12 cellular contexts compared by ENCODE assay signal in the genomic region with DNA sequence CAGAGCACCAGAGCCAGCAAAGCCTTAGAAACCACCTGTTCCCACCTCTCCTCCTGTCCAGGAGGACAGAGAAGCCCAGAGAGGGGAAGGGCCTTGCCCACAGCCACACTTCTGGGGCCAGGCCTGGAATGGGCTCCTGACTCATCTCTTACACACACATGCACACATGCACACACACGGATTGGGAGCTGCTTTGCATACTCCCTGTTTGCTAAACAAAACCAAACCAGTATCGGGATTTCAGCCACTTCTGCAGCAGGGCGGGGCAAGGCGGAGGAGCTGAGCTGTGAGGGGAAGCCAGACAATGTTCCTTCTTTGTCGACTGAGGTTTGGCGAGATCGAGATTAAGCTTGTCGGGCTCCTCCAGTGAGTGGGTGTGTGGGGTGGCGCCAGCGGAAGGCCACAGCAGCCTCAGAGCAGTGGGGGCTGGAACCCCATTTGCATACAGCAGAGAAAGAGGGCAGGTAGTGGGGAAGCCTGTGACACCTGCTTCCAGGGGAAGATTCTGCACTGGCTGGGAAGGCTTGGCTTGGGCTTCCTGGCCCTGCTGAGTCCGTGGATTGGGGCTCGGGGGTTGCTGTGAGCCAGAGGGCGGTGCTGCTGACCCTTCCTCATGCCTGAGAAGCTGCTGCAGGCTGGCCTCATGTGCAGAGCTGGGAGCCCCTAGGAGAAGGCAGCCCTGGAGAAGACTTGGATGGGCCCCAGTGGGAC. TPM values are rescaled to one million over a fixed set of nuclear protein-coding genes. Genes with fewer than 3 reads are reported as not detected.
A peak's percentile ranks its signal among the peaks of the same experiment; 100 is the strongest.
DNase-seq lines count a peak whose midpoint lies in the region; ATAC-seq, FAIRE-seq and TF ChIP-seq lines count a peak whose summit lies in the region.
"Had no signal": no experiment of that assay in that cellular context is flagged by ENCODE, and none has a peak within 500 bp of the region (broad histone marks: within the 10 kb centered on the region; RNA-seq: fewer than 3 reads in every experiment).

No MANE protein-coding gene starts in this region.

- H2AFZ ChIP-seq in GM23338, result peak overlapping the region; percentile 85

- CTCF ChIA-PET in HEK293T (lab: Yijun Ruan, JAX), result no interaction called here

- H3K36me3 Mint-ChIP-seq in GM23338 (ENCODE audit: low read depth), result no peaks in the 10 kb centered on the region; the same call in 2 of the 3 replicates
- H3K36me3 Mint-ChIP-seq: activated naive CD4-positive, alpha-beta T cell treated with anti-CD3 and anti-CD28 coated beads, Interleukin-2, amount 10 ng/mL, durations not matched to agents 7 days and 5 days; naive thymus-derived CD8-positive, alpha-beta T cell had no signal

- no peaks in the 10 kb centered on the region for H3F3A ChIP-seq in GM23338 (replicated peaks; ENCODE audit: low read depth)

- DNase-seq in COLO668 (lab: John Stamatoyannopoulos, UW; ENCODE audit: unreplicated experiment) (peak; percentile 68), GM23338 (ENCODE audit: low spot score) (peak; percentile 19), RWPE2 (ENCODE audit: low spot score) (no peak), iris pigment epithelial cell (ENCODE audit: low read depth) (peak; percentile 42), T-helper 9 cell (no peak), HEK293T (ENCODE audit: extremely low spot score) (no peak), HTR-8/SVneo (ENCODE audit: insufficient read length, low spot score) (no peak)
- DNase-seq: activated naive CD4-positive, alpha-beta T cell treated with anti-CD3 and anti-CD28 coated beads, Interleukin-2, amount 10 ng/mL, durations not matched to agents 7 days and 5 days; NCI-H1105 treated with DMSO at 0.1 percent for 48 hours had no signal

- no peak overlapping the region; the same call in 1 of the 2 replicates for H3K27ac Mint-ChIP-seq in GM23338
- H3K27ac Mint-ChIP-seq: activated naive CD4-positive, alpha-beta T cell treated with anti-CD3 and anti-CD28 coated beads, Interleukin-2, amount 10 ng/mL, durations not matched to agents 7 days and 5 days had no signal

- no peaks in the 10 kb centered on the region for H3K36me3 ChIP-seq in GM23338 (ENCODE audit: insufficient read depth)
- H3K36me3 ChIP-seq in RWPE2 (ENCODE audit: low read depth), result no peaks in the 10 kb centered on the region
- H3K36me3 ChIP-seq: thoracic aorta had no signal

- H3K79me2 ChIP-seq in GM23338 (replicated peaks; ENCODE audit: insufficient read depth), result no peaks in the 10 kb centered on the region

- peaks cover 13% of the 10 kb centered on the region for H3K27me3 Mint-ChIP-seq in GM23338 (ENCODE audit: insufficient read depth, low read depth, poor library complexity)

- ATAC-seq in GM23338, result peak; percentile 41
- peak; percentile 72 for ATAC-seq in RWPE2 (ENCODE audit: low read depth)
- no peak for ATAC-seq in HG03520 (IDR thresholded peaks at IDR 0.05; ENCODE audit: unreplicated experiment)

- H3K9me3 Mint-ChIP-seq in GM23338, result no peaks in the 10 kb centered on the region
- H3K9me3 Mint-ChIP-seq: naive thymus-derived CD8-positive, alpha-beta T cell had no signal

- H4K20me1 ChIP-seq in GM23338 (replicated peaks; ENCODE audit: insufficient read depth), result no peaks in the 10 kb centered on the region

- peaks cover 30% of the 10 kb centered on the region for H3K4me1 Mint-ChIP-seq in GM23338

- H3K4me3 Mint-ChIP-seq in GM23338, result no peak overlapping the region
- H3K4me3 Mint-ChIP-seq: activated naive CD4-positive, alpha-beta T cell treated with anti-CD3 and anti-CD28 coated beads, Interleukin-2, amount 10 ng/mL, durations not matched to agents 7 days and 5 days had no signal

- POLR2A ChIA-PET in HEK293T (lab: Yijun Ruan, JAX), result no interaction called here

- peak overlapping the region; percentile 60; the same call in 1 of the 2 replicates for H3K4me2 ChIP-seq in GM23338

- H3K27me3 ChIP-seq in GM23338 (ENCODE audit: insufficient read depth) (no peaks in the 10 kb centered on the region), RWPE2 (ENCODE audit: insufficient read depth, poor library complexity, severe bottlenecking) (peaks cover 3% of the 10 kb centered on the region)

- no peak overlapping the region for H3K4me3 ChIP-seq in GM23338
- no peak overlapping the region for H3K4me3 ChIP-seq in RWPE2 (ENCODE audit: severe bottlenecking)
- H3K4me3 ChIP-seq: thoracic aorta had no signal

- no peak overlapping the region for H3K27ac ChIP-seq in GM23338 (ENCODE audit: low read depth)
- no peak overlapping the region for H3K27ac ChIP-seq in RWPE2 (ENCODE audit: poor library complexity, severe bottlenecking)
- H3K27ac ChIP-seq: thoracic aorta had no signal

- no peak for FAIRE-seq in HTR-8/SVneo (lab: Jason Lieb, UNC)

- peaks cover 13% of the 10 kb centered on the region; the same call in 1 of the 2 replicates for H3K4me1 ChIP-seq in GM23338 (ENCODE audit: insufficient read depth)
- no peaks in the 10 kb centered on the region for H3K4me1 ChIP-seq in RWPE2 (ENCODE audit: insufficient read depth, poor library complexity, severe bottlenecking)

- H3K9me3 ChIP-seq in RWPE2 (ENCODE audit: severe bottlenecking), result no peaks in the 10 kb centered on the region
- H3K9me3 ChIP-seq: thoracic aorta had no signal

- TF ChIP-seq CTCF in GM23338 (conservative IDR thresholded peaks at IDR 0.05; ENCODE audit: low read depth in 2 of 2) (no peak), RWPE2 (IDR thresholded peaks at IDR 0.05; ENCODE audit: poor library complexity, severe bottlenecking) (no peak)

- no peaks in the 10 kb centered on the region for H3K9me2 ChIP-seq in GM23338 (ENCODE audit: insufficient read depth)

TF ChIP-seq in HEK293T, 16 proteins besides CTCF, POLR2A, EP300 and RAD21:
- no peak for TF ChIP-seq ZNF384 (IDR thresholded peaks at IDR 0.05)
- no peak for TF ChIP-seq FOXA1 (IDR thresholded peaks at IDR 0.05)

RNA-seq across cellular contexts. Expression of a gene that starts 16.1 kb away (rescaled TPM):
- total RNA-seq in GM23338 (2014; rRNA removed; shearing (Covaris generic)), result 0.38 and 1.0 TPM in 2 replicates
- 0.28 TPM in 1 of 2 replicates, not detected in the other for polyA plus RNA-seq in GM23338 (2016; fragmentation: Nextera tagmentation; extraction: Ambion mirVana)
- total RNA-seq: thoracic aorta had no signal

RNA-seq across cellular contexts. Expression of a gene that starts 36.2 kb away (rescaled TPM):
- 78.8 and 81.1 TPM in 2 replicates for total RNA-seq in GM23338 (2014; rRNA removed; shearing (Covaris generic))
- polyA plus RNA-seq in GM23338 (2016; fragmentation: Nextera tagmentation; extraction: Ambion mirVana), result 41.2 and 46.0 TPM in 2 replicates

RNA-seq across cellular contexts. Expression of a gene that starts 50.1 kb away (rescaled TPM):
- total RNA-seq in GM23338 (2014; rRNA removed; shearing (Covaris generic)), result 43.2 and 48.0 TPM in 2 replicates
- polyA plus RNA-seq in GM23338 (2016; fragmentation: Nextera tagmentation; extraction: Ambion mirVana), result 20.1 and 23.7 TPM in 2 replicates

Comparison
In these comparisons a context has a peak if more than half of its experiments do, and no peak if none do; other contexts are left out.
1. DNase-seq: peak in COLO668 (single experiment), GM23338 (single experiment) and iris pigment epithelial cell (single experiment); none in RWPE2 (single experiment), T-helper 9 cell (single experiment), HEK293T (single experiment) and HTR-8/SVneo (single experiment).